Comparison of ENCODE assay signal across 29 cellular contexts in genomic region chr5:122063836-122064235, GRCh38. TPM values are rescaled to one million over a fixed set of nuclear protein-coding genes. Genes with fewer than 3 reads are reported as not detected.
DNase-seq lines count a peak whose midpoint lies in the region; ATAC-seq, FAIRE-seq and TF ChIP-seq lines count a peak whose summit lies in the region.
"Had no signal": no experiment of that assay in that cellular context is flagged by ENCODE, and none has a peak within 500 bp of the region (broad histone marks: within the 10 kb centered on the region; RNA-seq: fewer than 3 reads in every experiment).

No MANE protein-coding gene starts in this region.

- H3K4me3 ChIP-seq in AG10803 (ENCODE audit: low read length) (no peak overlapping the region), GM12878 (no peak overlapping the region), fibroblast of villous mesenchyme (ENCODE audit: low read depth, low read length) (no peak overlapping the region)
- H3K4me3 ChIP-seq: gastrocnemius medialis, hepatocyte, SJSA1, upper lobe of left lung had no signal

- H3K36me3 ChIP-seq in GM12878 (ENCODE audit: control insufficient read depth in 2 of 2, insufficient read depth in 2 of 2, low read length in 1 of 2) = no peaks in the 10 kb centered on the region
- H3K36me3 ChIP-seq: BE2C, gastrocnemius medialis, SJSA1 had no signal

- TF ChIP-seq CTCF in AG10803 (conservative IDR thresholded peaks at IDR 0.05; ENCODE audit: low read length) (no peak), GM12878 (IDR thresholded peaks at IDR 0.05 in 2 of 3, conservative IDR thresholded peaks at IDR 0.05 in 1 of 3; ENCODE audit: control insufficient read depth in 2 of 3, extremely low read depth in 1 of 3, insufficient read depth in 1 of 3, low read depth in 3 of 3, low read length in 3 of 3) (no peak), fibroblast of villous mesenchyme (IDR thresholded peaks at IDR 0.05; ENCODE audit: insufficient read depth, low read depth, low read length) (no peak)

- H3K79me2 ChIP-seq in GM12878 (ENCODE audit: control insufficient read depth, insufficient read depth, low read length) = no peaks in the 10 kb centered on the region
- H3K79me2 ChIP-seq: hepatocyte had no signal

- SMC1A ChIA-PET in GM12878 (lab: Charles Lee; ENCODE audit: uncharacterized antibody, unreplicated experiment) = no interaction called here

- intact Hi-C loops in GM12878 (cut with micrococcal nuclease; ENCODE audit: unreplicated experiment) = no loop called here

- no TSS peak for BruUV-seq in GM12878 (replicated peaks; lab: Mats Ljungman, UMichigan)

- H3K4me2 ChIP-seq in GM12878 (ENCODE audit: control insufficient read depth, insufficient read depth) = no peak overlapping the region
- H3K4me2 ChIP-seq: hepatocyte had no signal

- DNase-seq in AG10803 (ENCODE audit: low read depth) (peak; percentile 45), LHCN-M2 (ENCODE audit: low read depth) (peak; percentile 41), GM12878 (ENCODE audit: low read depth, low spot score) (no peak), fibroblast of villous mesenchyme (ENCODE audit: low read depth) (peak; percentile 52), epidermal melanocyte (ENCODE audit: insufficient read length, low spot score) (no peak), midbrain (lab: John Stamatoyannopoulos, UW) (no peak), DMS153 treated with DMSO at 0.1 percent for 48 hours (lab: John Stamatoyannopoulos, UW; ENCODE audit: unreplicated experiment) (no peak)
- DNase-seq: activated CD4-positive, alpha-beta T cell treated with anti-CD3 and anti-CD28 coated beads for 1 hour; activated CD8-positive, alpha-beta T cell treated with anti-CD3 and anti-CD28 coated beads, Interleukin-2, amount 10 ng/mL, durations not matched to agents 7 days and 5 days; activated effector memory CD4-positive, alpha-beta T cell treated with Interleukin-2 at 50 U/mL for 16 hours; activated naive CD8-positive, alpha-beta T cell treated with anti-CD3 and anti-CD28 coated beads for 36 hours; BE2C; CD8-positive, alpha-beta memory T cell; DMS 273 treated with DMSO at 0.1 percent for 48 hours; gastrocnemius medialis; NCI-H1092 treated with DMSO at 0.1 percent for 48 hours; NCI-H187; NCI-H2171 treated with DMSO at 0.1 percent for 48 hours; NCI-H524 treated with DMSO at 0.1 percent for 48 hours; NK-92 treated with Interleukin-12 subunit alpha and Interleukin-12 subunit beta, amount 100 ng/mL, for 24 hours; posterior cingulate gyrus; right cardiac atrium; stimulated activated CD4-positive, alpha-beta T cell treated with anti-CD3 and anti-CD28 coated beads, Interleukin-4, amount 100 ng/mL, for 24 hours; upper lobe of left lung had no signal

- no peaks in the 10 kb centered on the region for H4K20me1 ChIP-seq in GM12878 (ENCODE audit: control insufficient read depth, insufficient read depth)

- no peak for TF ChIP-seq POLR2A in GM12878 (IDR thresholded peaks at IDR 0.05; ENCODE audit: low read depth, low read length)

- no peaks in the 10 kb centered on the region for H3K9me3 ChIP-seq in GM12878 (replicated peaks; ENCODE audit: control insufficient read depth, insufficient read depth, low read length)
- H3K9me3 ChIP-seq: BE2C, gastrocnemius medialis, SJSA1, upper lobe of left lung had no signal

- no peak overlapping the region for H3K27ac ChIP-seq in GM12878 (ENCODE audit: control insufficient read depth, insufficient read depth)
- H3K27ac ChIP-seq: gastrocnemius medialis, hepatocyte, SJSA1, upper lobe of left lung had no signal

- no peak overlapping the region for H3K9ac ChIP-seq in GM12878 (ENCODE audit: control insufficient read depth, insufficient read depth, low read length)

- no peak for TF ChIP-seq EP300 in GM12878 (IDR thresholded peaks at IDR 0.05; ENCODE audit: borderline replicate concordance in 1 of 2, control insufficient read depth in 1 of 2, low read depth in 2 of 2, low read length in 2 of 2)

- ATAC-seq in GM12878 (no peak), HG03460 (IDR thresholded peaks at IDR 0.05; ENCODE audit: unreplicated experiment) (no peak)
- ATAC-seq: activated CD8-positive, alpha-beta T cell treated with anti-CD3 and anti-CD28 coated beads, Interleukin-2, amount 10 ng/mL, durations not matched to agents 7 days and 5 days; gastrocnemius medialis; Panc1; right cardiac atrium; stimulated activated effector memory CD8-positive, alpha-beta T cell treated with anti-CD3 and anti-CD28 coated beads, Interleukin-12 subunit alpha, Interleukin-12 subunit beta, amount 100 ng/mL, for 72 hours had no signal

- no peaks in the 10 kb centered on the region for H3K4me1 ChIP-seq in GM12878 (ENCODE audit: control insufficient read depth, insufficient read depth, low read length)
- H3K4me1 ChIP-seq: BE2C, gastrocnemius medialis, SJSA1, upper lobe of left lung had no signal

- H3K27me3 ChIP-seq in GM12878 (replicated peaks in 1 of 2; ENCODE audit: control insufficient read depth in 2 of 2, insufficient read depth in 2 of 2, low read length in 1 of 2) = no peaks in the 10 kb centered on the region
- H3K27me3 ChIP-seq: BE2C, gastrocnemius medialis, hepatocyte, SJSA1, upper lobe of left lung had no signal

- WGBS in GM12878 (ENCODE audit: insufficient coverage, insufficient replicate concordance, low lambda C conversion rate, missing lambda C conversion rate) = 95% methylated on average over 1 of the region's 1 CpG

- H2AFZ ChIP-seq in GM12878 (ENCODE audit: control insufficient read depth, low read depth, low read length) = no peak overlapping the region
- H2AFZ ChIP-seq: hepatocyte had no signal

- in situ Hi-C loops in GM12878 (cut with MboI) = no loop called here

- FAIRE-seq in GM12878 (lab: Jason Lieb, UNC) = peak; percentile 13

- RAD21 ChIA-PET in GM12878 (lab: Charles Lee; ENCODE audit: unreplicated experiment) = interaction anchor here (1.3 kb wide), 1 partner anchor 9 kb away, joined by 3 read pairs; no protein-coding TSS in a partner anchor

- CTCF ChIA-PET in GM12878 (lab: Yijun Ruan, JAX) = no interaction called here

- POLR2A ChIA-PET in GM12878 (lab: Charles Lee) = no interaction called here

- TF ChIP-seq RAD21 in GM12878 (IDR thresholded peaks at IDR 0.05; ENCODE audit: insufficient read depth, low read depth, low read length) = no peak

TF ChIP-seq in GM12878, 131 proteins besides CTCF, POLR2A, EP300 and RAD21 (continues in another document):
- TF ChIP-seq BCL11A (IDR thresholded peaks at IDR 0.05; ENCODE audit: low read depth, low read length) = no peak
- TF ChIP-seq REST (IDR thresholded peaks at IDR 0.05; ENCODE audit: low read depth, low read length) = no peak

RNA-seq across cellular contexts. Expression of gene LOX, which starts 14.2 kb away (rescaled TPM):
- total RNA-seq in LHCN-M2 (2014; rRNA removed) = 19.5 and 26.4 TPM in 2 replicates
- 46.4 TPM for polyA plus RNA-seq in LHCN-M2 (2012)
- total RNA-seq in GM12878 (2013; cell fraction: nucleolus; rRNA removed) = not detected in 2 replicates
- 0.06 and 0.11 TPM in 2 replicates for total RNA-seq in GM12878 (2014; rRNA removed)
- total RNA-seq in GM12878 (2014; rRNA removed; fragmentation: Illumina TruSeq; extraction: Trizol) = 0.13 and 0.14 TPM in 2 replicates
- total RNA-seq in GM12878 (2021) = 0.37 and 0.69 TPM in 2 replicates
- 0.21 TPM for polyA plus RNA-seq in GM12878 (2011; ENCODE audit: low read depth)
- not detected in 2 replicates for polyA plus RNA-seq in GM12878 (2011; rRNA removed)
- not detected in 2 replicates for polyA plus RNA-seq in GM12878 (2011; cell fraction: cytosol; rRNA removed)
- 0.09 TPM in 1 of 2 replicates, not detected in the other for polyA plus RNA-seq in GM12878 (2011; cell fraction: nucleus; rRNA removed)
- 0.19 and 0.31 TPM in 2 replicates for polyA plus RNA-seq in GM12878 (2012)
- polyA plus RNA-seq in GM12878 (2014; fragmentation: Illumina TruSeq; extraction: Trizol) = 0.03 TPM in 1 of 2 replicates, not detected in the other
- polyA plus RNA-seq in GM12878 (2014; fragmentation: Nextera tagmentation; extraction: Ambion mirVana) = under 1 TPM; 0.05 to 0.07 TPM
- polyA plus RNA-seq in GM12878 (2014; rRNA removed) = 0.03 and 0.05 TPM in 2 replicates
- under 1 TPM; 0.34 to 0.47 TPM for polyA plus RNA-seq in GM12878 (2016; fragmentation: Nextera tagmentation; extraction: Ambion mirVana)
- polyA minus RNA-seq in GM12878 (2011; rRNA and poly(A)+ RNA removed) = not detected in 2 replicates
- polyA minus RNA-seq in GM12878 (2011; cell fraction: cytosol; rRNA and poly(A)+ RNA removed) = not detected in 2 replicates
- polyA minus RNA-seq in GM12878 (2011; cell fraction: nucleus; rRNA and poly(A)+ RNA removed) = not detected in 2 replicates
- total RNA-seq in fibroblast of villous mesenchyme = 91.1 and 131 TPM in 2 replicates
- total RNA-seq: activated CD8-positive, alpha-beta T cell treated with anti-CD3 and anti-CD28 coated beads, Interleukin-2, amount 10 ng/mL, durations not matched to agents 7 days and 5 days; activated naive CD8-positive, alpha-beta T cell treated with anti-CD3 and anti-CD28 coated beads for 36 hours; CD8-positive, alpha-beta memory T cell had no signal
- polyA plus RNA-seq: CD8-positive, alpha-beta memory T cell had no signal

Comparison
In these comparisons a context has a peak if more than half of its experiments do, and no peak if none do; other contexts are left out.
1. DNase-seq: peak in AG10803 (single experiment), LHCN-M2 (single experiment) and fibroblast of villous mesenchyme (single experiment); none in GM12878 (single experiment), epidermal melanocyte (single experiment), midbrain (single experiment) and DMS153 treated with DMSO at 0.1 percent for 48 hours (single experiment).
2. RNA of gene LOX, which starts 14.2 kb away (total RNA-seq): 91.1 to 131 TPM in fibroblast of villous mesenchyme and 19.5 to 26.4 TPM in LHCN-M2; 0.06 to 0.69 TPM in GM12878; every median in the first group is over 10 times any median in the second.